ENCODE assay signal across 9 cellular contexts in the genomic region with DNA sequence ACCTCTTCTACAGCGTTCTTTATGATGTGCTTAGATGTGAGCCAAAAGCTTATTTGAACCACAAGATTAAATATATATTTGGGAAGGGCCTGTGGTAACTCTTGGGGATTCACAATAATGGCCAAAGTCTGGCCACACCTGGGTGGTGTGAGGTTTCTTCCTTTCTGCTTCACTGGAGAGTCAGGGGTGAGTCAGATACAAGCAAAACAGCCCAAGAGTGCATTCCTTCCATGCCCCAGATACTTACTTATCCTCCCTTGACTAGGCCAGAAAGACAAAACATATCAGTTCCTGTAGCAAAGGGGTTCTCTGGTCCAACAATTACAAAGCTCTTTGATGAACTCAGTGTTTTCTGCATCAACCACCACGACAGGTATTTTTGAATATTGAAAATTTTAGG. TPM values are rescaled to one million over a fixed set of nuclear protein-coding genes. Genes with fewer than 3 reads are reported as not detected.
DNase-seq lines count a peak whose midpoint lies in the region; ATAC-seq, FAIRE-seq and TF ChIP-seq lines count a peak whose summit lies in the region.
"Had no signal": no experiment of that assay in that cellular context is flagged by ENCODE, and none has a peak within 500 bp of the region (broad histone marks: within the 10 kb centered on the region; RNA-seq: fewer than 3 reads in every experiment).

No MANE protein-coding gene starts in this region.

- TF ChIP-seq CTCF in PC-3 (conservative IDR thresholded peaks at IDR 0.05; ENCODE audit: low read depth, low read length) (no peak), kidney epithelial cell (IDR thresholded peaks at IDR 0.05; ENCODE audit: insufficient read depth, low read length, poor library complexity, severe bottlenecking) (no peak), GM23338 (conservative IDR thresholded peaks at IDR 0.05; ENCODE audit: low read depth in 2 of 2) (no peak)

- no peaks in the 10 kb centered on the region; the same call in 2 of the 3 replicates for H3K9me3 Mint-ChIP-seq in GM23338

- peaks cover 10% of the 10 kb centered on the region for H3F3A ChIP-seq in PC-3 (ENCODE audit: low read length, unreplicated experiment)
- H3F3A ChIP-seq in GM23338 (replicated peaks; ENCODE audit: low read depth) = no peaks in the 10 kb centered on the region

- no peaks in the 10 kb centered on the region for H3K9me2 ChIP-seq in PC-3 (replicated peaks; ENCODE audit: low read length)
- no peaks in the 10 kb centered on the region; the same call in 1 of the 2 replicates for H3K9me2 ChIP-seq in GM23338 (ENCODE audit: insufficient read depth)

- H3K4me1 ChIP-seq in PC-3 (ENCODE audit: insufficient read depth, low read length) = peaks cover 56% of the 10 kb centered on the region
- H3K4me1 ChIP-seq in right cardiac atrium (ENCODE audit: control insufficient read depth, insufficient read depth, low read length) = no peaks in the 10 kb centered on the region
- H3K4me1 ChIP-seq in GM23338 (ENCODE audit: insufficient read depth) = no peaks in the 10 kb centered on the region

- H3K79me2 ChIP-seq in PC-3 (ENCODE audit: low read length) (no peaks in the 10 kb centered on the region), GM23338 (replicated peaks; ENCODE audit: insufficient read depth) (no peaks in the 10 kb centered on the region)

- no peak overlapping the region for H3K27ac Mint-ChIP-seq in GM23338

- no peaks in the 10 kb centered on the region for H4K20me1 ChIP-seq in PC-3 (ENCODE audit: low read length)
- H4K20me1 ChIP-seq in GM23338 (replicated peaks; ENCODE audit: insufficient read depth) = no peaks in the 10 kb centered on the region

- DNase-seq in GM12892 (ENCODE audit: insufficient read length) = no peak
- DNase-seq in PC-3 = peak; percentile 93
- DNase-seq in kidney epithelial cell (ENCODE audit: low read depth) = peak; percentile 89
- no peak for DNase-seq in HUDEP-2 (lab: John Stamatoyannopoulos, UW; ENCODE audit: unreplicated experiment in 76 of 76)
- no peak for DNase-seq in activated effector memory CD4-positive, alpha-beta T cell treated with anti-CD3 and anti-CD28 coated beads, Interleukin-2, amount 50 U/mL, for 16 hours
- no peak for DNase-seq in right cardiac atrium
- DNase-seq in GM23338 (ENCODE audit: low spot score) = no peak

- H3K27me3 ChIP-seq in PC-3 (ENCODE audit: low read length) = no peaks in the 10 kb centered on the region
- no peaks in the 10 kb centered on the region for H3K27me3 ChIP-seq in kidney epithelial cell (ENCODE audit: control insufficient read depth, insufficient read depth, low read length)
- no peaks in the 10 kb centered on the region for H3K27me3 ChIP-seq in right cardiac atrium (ENCODE audit: control insufficient read depth, insufficient read depth)
- no peaks in the 10 kb centered on the region for H3K27me3 ChIP-seq in GM23338 (ENCODE audit: insufficient read depth)

- no peaks in the 10 kb centered on the region for H3K4me1 Mint-ChIP-seq in GM23338

- 74% methylated on average over 2 of the region's 2 CpGs for WGBS in right cardiac atrium

- peak overlapping the region; percentile 25 for H2AFZ ChIP-seq in PC-3 (ENCODE audit: low read length)
- H2AFZ ChIP-seq in GM23338 = no peak overlapping the region

- BruUV-seq in PC-3 (replicated peaks; lab: Mats Ljungman, UMichigan) = no TSS peak

- intact Hi-C loops in PC-3 (cut with micrococcal nuclease) (loop anchor here (1.0 kb wide), 1 partner anchor 9 kb away; no protein-coding TSS in a partner anchor), right cardiac atrium (cut with DNase I) (no loop called here)

- ATAC-seq in GM21825 (IDR thresholded peaks at IDR 0.05; ENCODE audit: unreplicated experiment) (peak; percentile 67), PC-3 (peak; percentile 98), right cardiac atrium (no peak), GM23338 (no peak)

- peak overlapping the region; percentile 83 for H3K27ac ChIP-seq in PC-3 (ENCODE audit: low read length)
- no peak overlapping the region for H3K27ac ChIP-seq in right cardiac atrium (ENCODE audit: low read length)
- no peak overlapping the region for H3K27ac ChIP-seq in GM23338 (ENCODE audit: low read depth)

- H3K27me3 Mint-ChIP-seq in GM23338 (ENCODE audit: insufficient read depth, low read depth, poor library complexity) = peaks cover 2% of the 10 kb centered on the region

- POLR2A ChIA-PET in PC-3 (lab: Charles Lee; ENCODE audit: unreplicated experiment) = no interaction called here

- H3K36me3 ChIP-seq in PC-3 (ENCODE audit: low read depth, low read length) (no peaks in the 10 kb centered on the region), kidney epithelial cell (ENCODE audit: control insufficient read depth, insufficient read depth, low read length) (no peaks in the 10 kb centered on the region), GM23338 (ENCODE audit: insufficient read depth) (no peaks in the 10 kb centered on the region)

- CTCF ChIA-PET in PC-3 (lab: Charles Lee) = no interaction called here

- H3K36me3 Mint-ChIP-seq in GM23338 (ENCODE audit: low read depth) = no peaks in the 10 kb centered on the region

- H3K9ac ChIP-seq in PC-3 (ENCODE audit: low read length) = 0 out of 2 replicates have a peak overlapping the region, but pooled peaks have one; percentile 37

- no peak for TF ChIP-seq POLR2A in GM12892 (IDR thresholded peaks at IDR 0.05; ENCODE audit: low read depth, low read length)

- H3K9me3 ChIP-seq in PC-3 (ENCODE audit: low read length) (no peaks in the 10 kb centered on the region), right cardiac atrium (ENCODE audit: control insufficient read depth, low read length) (no peaks in the 10 kb centered on the region)

- H3K4me3 Mint-ChIP-seq in GM23338 = no peak overlapping the region

- peak overlapping the region; percentile 43 for H3K4me2 ChIP-seq in PC-3 (ENCODE audit: low read length)
- no peak overlapping the region for H3K4me2 ChIP-seq in GM23338

- H3K4me3 ChIP-seq in PC-3 (ENCODE audit: low read length) = no peak overlapping the region
- no peak overlapping the region for H3K4me3 ChIP-seq in kidney epithelial cell (ENCODE audit: low read depth, low read length)
- no peak overlapping the region for H3K4me3 ChIP-seq in right cardiac atrium (ENCODE audit: low read length)
- no peak overlapping the region for H3K4me3 ChIP-seq in GM23338

- peak; percentile 57 for FAIRE-seq in GM12892 (lab: Jason Lieb, UNC)

TF ChIP-seq in GM23338, 12 proteins besides CTCF, POLR2A, EP300 and RAD21 (continues in another document):
- no peak for TF ChIP-seq NANOG (IDR thresholded peaks at IDR 0.05; ENCODE audit: borderline replicate concordance)
- TF ChIP-seq JUNB (IDR thresholded peaks at IDR 0.05; ENCODE audit: unreplicated experiment) = no peak
- TF ChIP-seq, protein P1, sequence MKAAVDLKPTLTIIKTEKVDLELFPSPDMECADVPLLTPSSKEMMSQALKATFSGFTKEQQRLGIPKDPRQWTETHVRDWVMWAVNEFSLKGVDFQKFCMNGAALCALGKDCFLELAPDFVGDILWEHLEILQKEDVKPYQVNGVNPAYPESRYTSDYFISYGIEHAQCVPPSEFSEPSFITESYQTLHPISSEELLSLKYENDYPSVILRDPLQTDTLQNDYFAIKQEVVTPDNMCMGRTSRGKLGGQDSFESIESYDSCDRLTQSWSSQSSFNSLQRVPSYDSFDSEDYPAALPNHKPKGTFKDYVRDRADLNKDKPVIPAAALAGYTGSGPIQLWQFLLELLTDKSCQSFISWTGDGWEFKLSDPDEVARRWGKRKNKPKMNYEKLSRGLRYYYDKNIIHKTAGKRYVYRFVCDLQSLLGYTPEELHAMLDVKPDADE (IDR thresholded peaks at IDR 0.05) = no peak
- TF ChIP-seq, protein P2, sequence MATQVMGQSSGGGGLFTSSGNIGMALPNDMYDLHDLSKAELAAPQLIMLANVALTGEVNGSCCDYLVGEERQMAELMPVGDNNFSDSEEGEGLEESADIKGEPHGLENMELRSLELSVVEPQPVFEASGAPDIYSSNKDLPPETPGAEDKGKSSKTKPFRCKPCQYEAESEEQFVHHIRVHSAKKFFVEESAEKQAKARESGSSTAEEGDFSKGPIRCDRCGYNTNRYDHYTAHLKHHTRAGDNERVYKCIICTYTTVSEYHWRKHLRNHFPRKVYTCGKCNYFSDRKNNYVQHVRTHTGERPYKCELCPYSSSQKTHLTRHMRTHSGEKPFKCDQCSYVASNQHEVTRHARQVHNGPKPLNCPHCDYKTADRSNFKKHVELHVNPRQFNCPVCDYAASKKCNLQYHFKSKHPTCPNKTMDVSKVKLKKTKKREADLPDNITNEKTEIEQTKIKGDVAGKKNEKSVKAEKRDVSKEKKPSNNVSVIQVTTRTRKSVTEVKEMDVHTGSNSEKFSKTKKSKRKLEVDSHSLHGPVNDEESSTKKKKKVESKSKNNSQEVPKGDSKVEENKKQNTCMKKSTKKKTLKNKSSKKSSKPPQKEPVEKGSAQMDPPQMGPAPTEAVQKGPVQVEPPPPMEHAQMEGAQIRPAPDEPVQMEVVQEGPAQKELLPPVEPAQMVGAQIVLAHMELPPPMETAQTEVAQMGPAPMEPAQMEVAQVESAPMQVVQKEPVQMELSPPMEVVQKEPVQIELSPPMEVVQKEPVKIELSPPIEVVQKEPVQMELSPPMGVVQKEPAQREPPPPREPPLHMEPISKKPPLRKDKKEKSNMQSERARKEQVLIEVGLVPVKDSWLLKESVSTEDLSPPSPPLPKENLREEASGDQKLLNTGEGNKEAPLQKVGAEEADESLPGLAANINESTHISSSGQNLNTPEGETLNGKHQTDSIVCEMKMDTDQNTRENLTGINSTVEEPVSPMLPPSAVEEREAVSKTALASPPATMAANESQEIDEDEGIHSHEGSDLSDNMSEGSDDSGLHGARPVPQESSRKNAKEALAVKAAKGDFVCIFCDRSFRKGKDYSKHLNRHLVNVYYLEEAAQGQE (IDR thresholded peaks at IDR 0.05; ENCODE audit: unreplicated experiment) = no peak
- TF ChIP-seq EZH2 (IDR thresholded peaks at IDR 0.05; ENCODE audit: low read depth, unreplicated experiment) = no peak
- TF ChIP-seq ZNF331 (CRISPR knock-in tag; IDR thresholded peaks at IDR 0.05; ENCODE audit: low read depth) = no peak
- TF ChIP-seq CREB1 (CRISPR knock-in tag; IDR thresholded peaks at IDR 0.05; ENCODE audit: low read depth) = no peak

RNA-seq across cellular contexts. Expression of gene ZBED2, which starts 0.9 kb away (rescaled TPM):
- 3.2 TPM for polyA plus RNA-seq in GM12892 (2012; ENCODE audit: missing spikeins)
- 0.35 and 0.69 TPM in 2 replicates for total RNA-seq in PC-3 (2014; rRNA removed)
- 1.0 TPM in 1 of 2 replicates, not detected in the other for total RNA-seq in kidney epithelial cell
- not detected for total RNA-seq in right cardiac atrium
- not detected for polyA plus RNA-seq in right cardiac atrium
- not detected in 2 replicates for total RNA-seq in GM23338 (2014; rRNA removed; shearing (Covaris generic))
- not detected in 2 replicates for polyA plus RNA-seq in GM23338 (2016; fragmentation: Nextera tagmentation; extraction: Ambion mirVana)
- total RNA-seq: mononuclear cell had no signal

RNA-seq across cellular contexts. Expression of gene CD96, which starts 52.2 kb away (rescaled TPM):
- polyA plus RNA-seq in GM12892 (2012; ENCODE audit: missing spikeins) = 3.0 TPM
- total RNA-seq in PC-3 (2014; rRNA removed) (not detected in 2 replicates), kidney epithelial cell (not detected in 2 replicates), right cardiac atrium (1 to 10 TPM in 1 of 4 donors, under 1 TPM in 3; 0.14 to 1.9 (median 0.49) TPM)
- polyA plus RNA-seq in right cardiac atrium (0.16 TPM), GM23338 (2016; fragmentation: Nextera tagmentation; extraction: Ambion mirVana) (0.09 and 0.91 TPM in 2 replicates)
- total RNA-seq in GM23338 (2014; rRNA removed; shearing (Covaris generic)) = not detected in 2 replicates

Comparison
In these comparisons a context has a peak if more than half of its experiments do, and no peak if none do; other contexts are left out.
1. DNase-seq: peak in PC-3 (single experiment) and kidney epithelial cell (single experiment); none in GM12892 (single experiment), HUDEP-2 (0 of 76), activated effector memory CD4-positive, alpha-beta T cell treated with anti-CD3 and anti-CD28 coated beads, Interleukin-2, amount 50 U/mL, for 16 hours (single experiment), right cardiac atrium (0 of 3) and GM23338 (single experiment).
2. ATAC-seq: peak in GM21825 (single experiment) and PC-3 (single experiment); none in right cardiac atrium (0 of 2) and GM23338 (single experiment).